27 cellular contexts compared by ENCODE assay signal in genomic region chr20:58511861-58512260, GRCh38. TPM values are rescaled to one million over a fixed set of nuclear protein-coding genes. Genes with fewer than 3 reads are reported as not detected.
DNase-seq lines count a peak whose midpoint lies in the region; ATAC-seq, FAIRE-seq and TF ChIP-seq lines count a peak whose summit lies in the region.
"Had no signal": no experiment of that assay in that cellular context is flagged by ENCODE, and none has a peak within 500 bp of the region (broad histone marks: within the 10 kb centered on the region; RNA-seq: fewer than 3 reads in every experiment).

No MANE protein-coding gene starts in this region.

- H3K27me3 Mint-ChIP-seq in astrocyte (ENCODE audit: low read depth, unreplicated experiment), result peaks cover 11% of the 10 kb centered on the region
- peaks cover 39% of the 10 kb centered on the region for H3K27me3 Mint-ChIP-seq in activated T-cell treated with anti-CD3 and anti-CD28 coated beads, Interleukin-2, amount 50 U/mL, for 4 hours (ENCODE audit: low read depth)
- peaks cover 22 to 26% of the 10 kb centered on the region in 2 donors for H3K27me3 Mint-ChIP-seq in CD4-positive, alpha-beta memory T cell

- peaks cover 33% of the 10 kb centered on the region for H3K4me1 ChIP-seq in astrocyte (ENCODE audit: insufficient read depth, low read length)
- peaks cover 41% of the 10 kb centered on the region for H3K4me1 ChIP-seq in osteoblast (ENCODE audit: insufficient read depth, low read length)
- no peaks in the 10 kb centered on the region for H3K4me1 ChIP-seq in CD4-positive, alpha-beta memory T cell (ENCODE audit: insufficient read depth, low read length)
- H3K4me1 ChIP-seq: testis had no signal

- H3K4me1 Mint-ChIP-seq in astrocyte (ENCODE audit: low read depth, unreplicated experiment), result peaks cover 16% of the 10 kb centered on the region
- no peaks in the 10 kb centered on the region for H3K4me1 Mint-ChIP-seq in activated T-cell treated with anti-CD3 and anti-CD28 coated beads, Interleukin-2, amount 50 U/mL, for 4 hours (ENCODE audit: low read depth)
- H3K4me1 Mint-ChIP-seq in CD4-positive, alpha-beta memory T cell, result no peaks in the 10 kb centered on the region
- H3K4me1 Mint-ChIP-seq: immature natural killer cell had no signal

- H3K9me3 ChIP-seq in astrocyte (ENCODE audit: insufficient read depth, low read depth, low read length), result peaks cover under 1% of the 10 kb centered on the region
- H3K9me3 ChIP-seq in osteoblast (ENCODE audit: low read depth, low read length), result no peaks in the 10 kb centered on the region
- no peaks in the 10 kb centered on the region for H3K9me3 ChIP-seq in CD4-positive, alpha-beta memory T cell (ENCODE audit: control insufficient read depth in 1 of 2, low read length in 2 of 2)
- H3K9me3 ChIP-seq: testis had no signal

- DNase-seq in AG09309 (ENCODE audit: low read depth) (no peak), HTR-8/SVneo (ENCODE audit: insufficient read length, low spot score) (no peak), astrocyte (ENCODE audit: low read depth) (no peak), osteoblast (ENCODE audit: insufficient read length, low spot score, missing footprints) (peak; percentile 83), COLO829 (ENCODE audit: low spot score) (no peak), coronary artery (ENCODE audit: low spot score) (no peak)
- DNase-seq in activated T-cell treated with anti-CD3 and anti-CD28 coated beads, Interleukin-2, amount 50 U/mL, for 4 hours, result no peak
- DNase-seq in CD4-positive, alpha-beta memory T cell, result no peak
- DNase-seq: activated CD4-positive, alpha-beta memory T cell treated with anti-CD3 and anti-CD28 coated beads for 36 hours; activated CD4-positive, CD25-positive, alpha-beta regulatory T cell treated with anti-CD3 and anti-CD28 coated beads, Interleukin-2, amount 50 U/mL, for 72 hours; activated naive CD4-positive, alpha-beta T cell treated with anti-CD3 and anti-CD28 coated beads for 36 hours; amygdala; COR-L47; immature natural killer cell; Kasumi-1; NCI-H1436; NCI-H2081; NCI-H345; NCI-H748 treated with DMSO at 0.1 percent for 48 hours; ovary; stimulated activated naive CD8-positive, alpha-beta T cell treated with anti-CD3 and anti-CD28 coated beads, Interleukin-15, Interleukin-2, amounts not matched to agents 100 U/mL and 50 U/mL, for 24 hours; testis; uterus had no signal

- H4K20me1 ChIP-seq in astrocyte (ENCODE audit: insufficient read depth, low read length) (peaks cover 23% of the 10 kb centered on the region), osteoblast (ENCODE audit: insufficient read depth, low read length) (peaks cover 14% of the 10 kb centered on the region)

- peak overlapping the region; percentile 58 for H3K27ac Mint-ChIP-seq in astrocyte (ENCODE audit: unreplicated experiment)
- no peak overlapping the region for H3K27ac Mint-ChIP-seq in CD4-positive, alpha-beta memory T cell
- H3K27ac Mint-ChIP-seq: activated CD4-positive, alpha-beta memory T cell treated with anti-CD3 and anti-CD28 coated beads for 36 hours; activated naive CD4-positive, alpha-beta T cell treated with anti-CD3 and anti-CD28 coated beads for 36 hours; immature natural killer cell had no signal

- H3K9ac ChIP-seq in astrocyte (ENCODE audit: low read length), result no peak overlapping the region

- H2AFZ ChIP-seq in astrocyte (ENCODE audit: low read depth, low read length) (no peak overlapping the region), osteoblast (ENCODE audit: low read length) (no peak overlapping the region)

- H3K36me3 Mint-ChIP-seq in astrocyte (ENCODE audit: low read depth, unreplicated experiment), result peaks cover 6% of the 10 kb centered on the region
- H3K36me3 Mint-ChIP-seq in activated T-cell treated with anti-CD3 and anti-CD28 coated beads, Interleukin-2, amount 50 U/mL, for 4 hours (ENCODE audit: insufficient read depth), result peaks cover 2% of the 10 kb centered on the region
- H3K36me3 Mint-ChIP-seq in CD4-positive, alpha-beta memory T cell, result peaks cover 2 to 3% of the 10 kb centered on the region in 2 donors
- H3K36me3 Mint-ChIP-seq: activated CD4-positive, alpha-beta memory T cell treated with anti-CD3 and anti-CD28 coated beads for 36 hours; immature natural killer cell had no signal

- H3K36me3 ChIP-seq in astrocyte (ENCODE audit: insufficient read depth, low read length) (no peaks in the 10 kb centered on the region), osteoblast (ENCODE audit: insufficient read depth, low read length) (peaks cover 16% of the 10 kb centered on the region)
- H3K36me3 ChIP-seq in CD4-positive, alpha-beta memory T cell (ENCODE audit: insufficient read depth, low read length), result no peaks in the 10 kb centered on the region
- H3K36me3 ChIP-seq: ovary, uterus had no signal

- peaks cover 50% of the 10 kb centered on the region for H3K79me2 ChIP-seq in astrocyte (ENCODE audit: insufficient read depth, low read length)
- H3K79me2 ChIP-seq in osteoblast (ENCODE audit: insufficient read depth, low read length), result peaks cover 85% of the 10 kb centered on the region

- H3K4me2 ChIP-seq in astrocyte (ENCODE audit: low read length) (peak overlapping the region; percentile 90), osteoblast (ENCODE audit: insufficient read depth, low read length) (peak overlapping the region; percentile 96)

- POLR2A ChIA-PET in CD4-positive, alpha-beta memory T cell (lab: Charles Lee; ENCODE audit: partially characterized antibody), result no interaction called here

- FAIRE-seq in HTR-8/SVneo (lab: Jason Lieb, UNC) (peak; percentile 94), astrocyte (lab: Jason Lieb, UNC) (no peak)

- TF ChIP-seq CTCF in AG09309 (IDR thresholded peaks at IDR 0.05; ENCODE audit: control insufficient read depth, insufficient read depth, low read depth, low read length, missing control alignments) (peak; percentile 7), astrocyte (IDR thresholded peaks at IDR 0.05; ENCODE audit: insufficient read depth, low read depth, low read length) (no peak), osteoblast (IDR thresholded peaks at IDR 0.05; ENCODE audit: extremely low read depth, low read depth, low read length) (no peak), coronary artery (IDR thresholded peaks at IDR 0.05) (no peak)

- ATAC-seq in activated T-cell treated with anti-CD3 and anti-CD28 coated beads, Interleukin-2, amount 50 U/mL, for 4 hours, result no peak
- ATAC-seq: HCT116; stimulated activated naive CD8-positive, alpha-beta T cell treated with anti-CD3 and anti-CD28 coated beads, Interleukin-15, Interleukin-2, amounts not matched to agents 100 U/mL and 50 U/mL, for 24 hours had no signal

- no peak overlapping the region for H3K27ac ChIP-seq in astrocyte (ENCODE audit: low read depth, low read length)
- H3K27ac ChIP-seq in osteoblast (ENCODE audit: low read depth, low read length), result peak overlapping the region; percentile 68
- H3K27ac ChIP-seq in CD4-positive, alpha-beta memory T cell (ENCODE audit: low read depth, low read length), result no peak overlapping the region
- no peak overlapping the region for H3K27ac ChIP-seq in coronary artery
- H3K27ac ChIP-seq: ovary, testis, uterus had no signal

- CTCF ChIA-PET in CD4-positive, alpha-beta memory T cell (lab: Charles Lee; ENCODE audit: partially characterized antibody), result interaction anchor here (0.6 to 1.3 kb wide), 2 partner anchors 11 to 12 kb away, joined by 3 read pairs; no protein-coding TSS in a partner anchor

- intact Hi-C loops in CD4-positive, alpha-beta memory T cell (cut with micrococcal nuclease), result no loop called here

- peaks cover 3% of the 10 kb centered on the region for H3K9me3 Mint-ChIP-seq in astrocyte (ENCODE audit: unreplicated experiment)
- no peaks in the 10 kb centered on the region for H3K9me3 Mint-ChIP-seq in activated T-cell treated with anti-CD3 and anti-CD28 coated beads, Interleukin-2, amount 50 U/mL, for 4 hours
- peaks cover 0 to 7% (median 0%) of the 10 kb centered on the region in 8 donors for H3K9me3 Mint-ChIP-seq in CD4-positive, alpha-beta memory T cell

- H3K4me3 ChIP-seq in AG09309 (ENCODE audit: control insufficient read depth, low read depth, low read length), result no peak overlapping the region
- no peak overlapping the region for H3K4me3 ChIP-seq in astrocyte (ENCODE audit: insufficient read depth, low read depth, low read length)
- peak overlapping the region; percentile 79 for H3K4me3 ChIP-seq in osteoblast (ENCODE audit: insufficient read depth, low read length)
- no peak overlapping the region for H3K4me3 ChIP-seq in CD4-positive, alpha-beta memory T cell (ENCODE audit: low read length in 2 of 2)
- no peak overlapping the region for H3K4me3 ChIP-seq in coronary artery
- H3K4me3 ChIP-seq: BLaER1 treated with 17β-estradiol and CSF1 and Interleukin-3, amounts not matched to agents 10 nM and 100 nM; ovary; testis; uterus had no signal

- H3K4me3 Mint-ChIP-seq in astrocyte (ENCODE audit: unreplicated experiment), result peak overlapping the region; percentile 51
- H3K4me3 Mint-ChIP-seq in activated T-cell treated with anti-CD3 and anti-CD28 coated beads, Interleukin-2, amount 50 U/mL, for 4 hours, result no peak overlapping the region
- no peak overlapping the region for H3K4me3 Mint-ChIP-seq in CD4-positive, alpha-beta memory T cell
- H3K4me3 Mint-ChIP-seq: activated CD4-positive, alpha-beta memory T cell treated with anti-CD3 and anti-CD28 coated beads for 36 hours; activated naive CD4-positive, alpha-beta T cell treated with anti-CD3 and anti-CD28 coated beads for 36 hours; immature natural killer cell had no signal

- peaks cover 6% of the 10 kb centered on the region for H3K27me3 ChIP-seq in astrocyte (ENCODE audit: insufficient read depth, low read length)
- no peaks in the 10 kb centered on the region for H3K27me3 ChIP-seq in osteoblast (ENCODE audit: insufficient read depth, low read length)
- H3K27me3 ChIP-seq in CD4-positive, alpha-beta memory T cell (ENCODE audit: insufficient read depth, low read length), result peaks cover 7% of the 10 kb centered on the region
- H3K27me3 ChIP-seq: ovary, testis, uterus had no signal

RNA-seq across cellular contexts. Expression of gene APCDD1L, which starts 3.3 kb away (rescaled TPM):
- total RNA-seq in astrocyte, result 16.4 and 23.3 TPM in 2 replicates
- 16.3 and 16.5 TPM in 2 replicates for total RNA-seq in osteoblast
- not detected for total RNA-seq in activated T-cell treated with anti-CD3 and anti-CD28 coated beads, Interleukin-2, amount 50 U/mL, for 4 hours
- total RNA-seq in CD4-positive, alpha-beta memory T cell, result not detected
- polyA plus RNA-seq in CD4-positive, alpha-beta memory T cell, result under 1 TPM in 1 of 2 donors, not detected in 1; 0.11 TPM
- total RNA-seq: activated CD4-positive, alpha-beta memory T cell treated with anti-CD3 and anti-CD28 coated beads for 36 hours; activated naive CD4-positive, alpha-beta T cell treated with anti-CD3 and anti-CD28 coated beads for 36 hours; T-helper 2 cell treated with Interferon-gamma antibody and Interleukin-4, amounts not matched to agents 100 ng/mL and 5 ng/mL, for 36 hours had no signal
- polyA plus RNA-seq: immature natural killer cell, neural cell had no signal

Comparison
In these comparisons a context has a peak if more than half of its experiments do, and no peak if none do; other contexts are left out.
1. RNA of gene APCDD1L, which starts 3.3 kb away (total RNA-seq): 16.4 to 23.3 TPM in astrocyte and 16.3 to 16.5 TPM in osteoblast; not detected in activated T-cell treated with anti-CD3 and anti-CD28 coated beads, Interleukin-2, amount 50 U/mL, for 4 hours and not detected in CD4-positive, alpha-beta memory T cell; every median in the first group is over 10 times any median in the second.